Comparison of ENCODE assay signal across 8 cellular contexts in the genomic region with DNA sequence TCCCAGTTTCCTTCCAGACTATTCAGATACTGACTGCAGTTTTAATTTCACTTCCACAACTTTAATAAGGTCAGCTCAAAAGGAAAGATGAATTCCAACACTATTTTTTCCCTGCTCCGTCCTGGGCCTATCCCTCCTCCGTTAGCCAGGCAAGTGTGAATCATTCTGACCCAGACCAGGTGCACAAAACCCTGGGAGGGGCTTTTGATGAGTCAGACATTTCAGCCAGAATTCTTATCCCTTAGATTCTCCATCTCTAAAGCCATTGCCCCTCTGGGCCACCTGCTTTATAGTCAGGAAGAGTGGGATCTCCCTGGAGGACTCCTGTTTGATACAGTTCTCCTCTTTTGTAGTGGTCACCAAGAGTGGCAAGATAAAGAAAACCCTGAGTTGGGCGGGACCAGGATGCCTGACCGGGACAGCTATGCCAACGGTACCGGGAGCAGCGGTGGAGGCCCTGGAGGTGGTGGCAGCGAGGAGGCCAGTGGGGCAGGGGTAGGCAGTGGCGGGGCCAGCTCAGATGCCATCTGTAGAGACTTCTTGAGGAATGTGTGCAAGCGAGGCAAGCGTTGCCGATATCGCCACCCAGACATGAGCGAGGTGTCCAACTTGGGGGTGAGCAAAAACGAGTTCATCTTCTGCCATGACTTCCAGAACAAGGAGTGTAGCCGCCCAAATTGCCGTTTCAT. TPM values are rescaled to one million over a fixed set of nuclear protein-coding genes. Genes with fewer than 3 reads are reported as not detected.
DNase-seq lines count a peak whose midpoint lies in the region; ATAC-seq and TF ChIP-seq lines count a peak whose summit lies in the region.

No MANE protein-coding gene starts in this region.

- H3K9ac ChIP-seq in GM23248 (peak overlapping the region; percentile 75; the same call in 1 of the 2 replicates), SK-N-MC (ENCODE audit: insufficient read length) (peak overlapping the region; percentile 63), skeletal muscle satellite cell (ENCODE audit: low read depth, low read length) (peak overlapping the region; percentile 60)

- DNase-seq in GM23248, result no peak
- DNase-seq in SK-N-MC (ENCODE audit: low read depth, low spot score), result no peak
- no peak for DNase-seq in right atrium auricular region (ENCODE audit: low spot score)
- DNase-seq in T-helper 1 cell, result no peak
- DNase-seq in stimulated activated CD4-positive, alpha-beta T cell treated with anti-CD3 and anti-CD28 coated beads, Interleukin-4, amount 100 ng/mL, for 24 hours, result no peak

- H3F3A ChIP-seq in GM23248 (ENCODE audit: insufficient read depth), result peaks cover 37% of the 10 kb centered on the region

- H2AFZ ChIP-seq in GM23248, result no peak overlapping the region

- H3K27me3 ChIP-seq in GM23248 (replicated peaks; ENCODE audit: insufficient read depth) (no peaks in the 10 kb centered on the region), right atrium auricular region (no peaks in the 10 kb centered on the region), skeletal muscle satellite cell (ENCODE audit: control insufficient read depth, insufficient read depth, low read length) (no peaks in the 10 kb centered on the region)

- TF ChIP-seq CTCF in right atrium auricular region (IDR thresholded peaks at IDR 0.05), result no peak

- H3K27ac ChIP-seq in GM23248 (no peak overlapping the region), SK-N-MC (peak overlapping the region; percentile 58; the same call in 1 of the 2 replicates), right atrium auricular region (peak overlapping the region; percentile 85 to 95)

- H3K9me3 ChIP-seq in GM23248 (ENCODE audit: low read depth), result no peaks in the 10 kb centered on the region
- H3K9me3 ChIP-seq in SK-N-MC (ENCODE audit: low read depth, low read length), result no peaks in the 10 kb centered on the region
- no peaks in the 10 kb centered on the region for H3K9me3 ChIP-seq in right atrium auricular region
- H3K9me3 ChIP-seq in skeletal muscle satellite cell (replicated peaks; ENCODE audit: low read length), result no peaks in the 10 kb centered on the region

- H4K20me1 ChIP-seq in GM23248 (ENCODE audit: insufficient read depth), result no peaks in the 10 kb centered on the region

- in situ Hi-C loops in GM23248 (cut with MboI), result no loop called here

- no peaks in the 10 kb centered on the region for H3K9me2 ChIP-seq in GM23248 (ENCODE audit: insufficient read depth)

- H3K4me3 ChIP-seq in GM23248 (no peak overlapping the region), SK-N-MC (no peak overlapping the region), right atrium auricular region (no peak overlapping the region), skeletal muscle satellite cell (ENCODE audit: low read length) (peak overlapping the region; percentile 36)

- H3K4me1 ChIP-seq in GM23248 (ENCODE audit: insufficient read depth), result peaks cover 14% of the 10 kb centered on the region
- H3K4me1 ChIP-seq in right atrium auricular region, result peaks cover 0 to 50% of the 10 kb centered on the region in 2 donors
- H3K4me1 ChIP-seq in skeletal muscle satellite cell (ENCODE audit: control insufficient read depth, insufficient read depth, low read length), result peaks cover 21% of the 10 kb centered on the region

- no peaks in the 10 kb centered on the region; the same call in 1 of the 2 replicates for H3K36me3 ChIP-seq in GM23248 (ENCODE audit: low read depth)
- peaks cover 29% of the 10 kb centered on the region for H3K36me3 ChIP-seq in SK-N-MC (ENCODE audit: insufficient read depth, low read length)
- peaks cover 10% of the 10 kb centered on the region for H3K36me3 ChIP-seq in right atrium auricular region
- H3K36me3 ChIP-seq in skeletal muscle satellite cell (ENCODE audit: insufficient read depth, low read length), result peaks cover 19% of the 10 kb centered on the region

- H3K79me2 ChIP-seq in GM23248 (ENCODE audit: insufficient read depth), result peaks cover 36% of the 10 kb centered on the region

- WGBS in GM23248 (ENCODE audit: low coverage in 1 of 2, low lambda C conversion rate in 2 of 2, missing lambda C conversion rate in 2 of 2), 2 experiments, result 83% methylated on average over 16 to 17 of the region's 17 CpGs

- ATAC-seq in GM21717 (IDR thresholded peaks at IDR 0.05; ENCODE audit: unreplicated experiment), result no peak
- ATAC-seq in GM21526 (IDR thresholded peaks at IDR 0.05; ENCODE audit: low FRiP score, unreplicated experiment), result no peak

- H3K4me2 ChIP-seq in GM23248 (ENCODE audit: unreplicated experiment) (no peak overlapping the region), skeletal muscle satellite cell (ENCODE audit: low read length) (peak overlapping the region; percentile 88)

RNA-seq across cellular contexts. Expression of a gene that starts 2.2 kb away (rescaled TPM):
- total RNA-seq in GM23248 (2014; rRNA removed; shearing (Covaris generic)), result 1.9 and 2.7 TPM in 2 replicates
- 3.0 and 3.3 TPM in 2 replicates for polyA plus RNA-seq in GM23248 (2016; fragmentation: Nextera tagmentation; extraction: Ambion mirVana)
- total RNA-seq in right atrium auricular region, result 1 to 10 TPM; 2.1 to 2.9 TPM
- total RNA-seq in skeletal muscle satellite cell (2012; rRNA removed), result 2.8 and 5.6 TPM in 2 replicates

RNA-seq across cellular contexts. Expression of a gene that starts 3.9 kb away (rescaled TPM):
- total RNA-seq in GM23248 (2014; rRNA removed; shearing (Covaris generic)), result 1,463 and 1,892 TPM in 2 replicates
- 2,480 and 2,545 TPM in 2 replicates for polyA plus RNA-seq in GM23248 (2016; fragmentation: Nextera tagmentation; extraction: Ambion mirVana)
- total RNA-seq in right atrium auricular region, result 1,000 to 10,000 TPM in 1 of 2 donors, 100 to 1,000 TPM in 1; 606 to 2,188 TPM
- total RNA-seq in skeletal muscle satellite cell (2012; rRNA removed), result 2,116 and 2,859 TPM in 2 replicates

RNA-seq across cellular contexts. Expression of a gene that starts 7.8 kb away (rescaled TPM):
- 164 and 216 TPM in 2 replicates for total RNA-seq in GM23248 (2014; rRNA removed; shearing (Covaris generic))
- 108 and 115 TPM in 2 replicates for polyA plus RNA-seq in GM23248 (2016; fragmentation: Nextera tagmentation; extraction: Ambion mirVana)
- total RNA-seq in right atrium auricular region, result 10 to 100 TPM; 25.4 to 74.0 TPM
- total RNA-seq in skeletal muscle satellite cell (2012; rRNA removed), result 186 and 199 TPM in 2 replicates

RNA-seq across cellular contexts. Expression of a gene that starts 15.9 kb away (rescaled TPM):
- total RNA-seq in GM23248 (2014; rRNA removed; shearing (Covaris generic)), result 115 and 120 TPM in 2 replicates
- 152 and 157 TPM in 2 replicates for polyA plus RNA-seq in GM23248 (2016; fragmentation: Nextera tagmentation; extraction: Ambion mirVana)
- total RNA-seq in right atrium auricular region, result 100 to 1,000 TPM in 1 of 2 donors, 10 to 100 TPM in 1; 91.4 to 116 TPM
- 214 and 220 TPM in 2 replicates for total RNA-seq in skeletal muscle satellite cell (2012; rRNA removed)

RNA-seq across cellular contexts. Expression of a gene that starts 32.1 kb away (rescaled TPM):
- 23.5 and 53.2 TPM in 2 replicates for total RNA-seq in GM23248 (2014; rRNA removed; shearing (Covaris generic))
- polyA plus RNA-seq in GM23248 (2016; fragmentation: Nextera tagmentation; extraction: Ambion mirVana), result 67.8 and 72.8 TPM in 2 replicates
- 10 to 100 TPM; 36.1 to 55.1 TPM for total RNA-seq in right atrium auricular region
- total RNA-seq in skeletal muscle satellite cell (2012; rRNA removed), result 49.4 and 104 TPM in 2 replicates
